Comparison of ENCODE assay signal across 36 cellular contexts in the genomic region with DNA sequence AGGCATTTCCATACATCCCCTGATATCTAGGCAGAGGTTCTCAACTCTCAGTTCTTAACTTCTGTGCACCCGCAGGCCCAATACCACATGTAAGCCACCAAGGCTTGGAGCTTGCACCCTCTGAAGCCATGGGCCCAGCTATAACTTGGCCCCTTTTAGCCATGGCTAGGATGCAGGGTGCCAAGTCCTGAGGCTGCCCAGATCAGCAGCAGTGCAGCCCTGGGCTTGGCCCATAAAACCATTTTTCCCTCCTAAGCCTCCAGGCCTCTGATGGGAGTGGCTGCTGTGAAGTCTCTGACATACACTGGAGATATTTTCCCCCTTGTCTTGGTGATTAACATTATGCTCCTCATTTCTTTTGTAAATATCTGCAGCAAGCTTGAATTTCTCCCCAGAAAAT.
"Had no signal": no experiment of that assay in that cellular context is flagged by ENCODE, and none has a peak within 500 bp of the region (broad histone marks: within the 10 kb centered on the region; RNA-seq: fewer than 3 reads in every experiment).

No MANE protein-coding gene starts in this region.

- H3K4me3 ChIP-seq: MG63 had no signal

- DNase-seq: Karpas-422, Kasumi-1, MG63, MM.1S, MV-4-11, NCI-H1048, NCI-H1092, NCI-H1092 treated with DMSO at 0.1 percent for 48 hours, NCI-H1105, NCI-H1105 treated with DMSO at 0.1 percent for 48 hours, NCI-H1417, NCI-H1417 treated with DMSO at 0.1 percent for 48 hours, NCI-H1436, NCI-H1436 treated with DMSO at 0.1 percent for 48 hours, NCI-H146, NCI-H1694, NCI-H1694 treated with DMSO at 0.1 percent for 48 hours, NCI-H187, NCI-H187 treated with DMSO at 0.1 percent for 48 hours, NCI-H1930, NCI-H2029, NCI-H2029 treated with DMSO at 0.1 percent for 48 hours, NCI-H2081, NCI-H2081 treated with DMSO at 0.1 percent for 48 hours, NCI-H2107, NCI-H2171, NCI-H2171 treated with DMSO at 0.1 percent for 48 hours, NCI-H2227 treated with DMSO at 0.1 percent for 48 hours, NCI-H226, NCI-H345, NCI-H446, NCI-H446 treated with DMSO at 0.1 percent for 48 hours, NCI-H510A, NCI-H510A treated with DMSO at 0.1 percent for 48 hours, NCI-H524 had no signal

- H3K36me3 ChIP-seq: MG63 had no signal

- H3K27me3 ChIP-seq: MG63 had no signal

- H3K9me3 ChIP-seq: MG63 had no signal

- H3K4me2 ChIP-seq: KMS-11 had no signal

- H3K27ac ChIP-seq: KMS-11 had no signal
